In genomic region chr11:134150195-134150903, GRCh38 we compare ENCODE assay signal across 15 cellular contexts.
A peak's percentile ranks its signal among the peaks of the same experiment; 100 is the strongest.
DNase-seq lines count a peak whose midpoint lies in the region; TF ChIP-seq lines count a peak whose summit lies in the region.
"Had no signal": no experiment of that assay in that cellular context is flagged by ENCODE, and none has a peak within 500 bp of the region (broad histone marks: within the 10 kb centered on the region; RNA-seq: fewer than 3 reads in every experiment).

No MANE protein-coding gene starts in this region.

- 84% methylated on average over 12 of the region's 12 CpGs for WGBS in prostate gland

- DNase-seq in activated CD4-positive, alpha-beta T cell treated with anti-CD3 and anti-CD28 coated beads for 48 hours = peak; percentile 35
- no peak for DNase-seq in activated CD4-positive, alpha-beta T cell treated with anti-CD3 and anti-CD28 coated beads, Interleukin-2, amount 50 U/mL, for 1 hour
- DNase-seq in Ammon's horn (ENCODE audit: low spot score) (peak; percentile 68), cerebellar cortex (ENCODE audit: low spot score) (peak; percentile 57), prostate gland (ENCODE audit: low spot score) (peak; percentile 36), SHP77 (lab: John Stamatoyannopoulos, UW) (no peak), DMS114 treated with DMSO at 0.1 percent for 48 hours (lab: John Stamatoyannopoulos, UW; ENCODE audit: unreplicated experiment) (no peak)
- DNase-seq in CD4-positive, alpha-beta memory T cell = no peak
- DNase-seq: cerebellar nuclear complex, Karpas-422, NCI-H1417 treated with DMSO at 0.1 percent for 48 hours, PC-3 had no signal

- no peaks in the 10 kb centered on the region for H3K9me3 Mint-ChIP-seq in CD4-positive, alpha-beta memory T cell
- H3K9me3 Mint-ChIP-seq: neural crest cell had no signal

- CTCF ChIA-PET in CD4-positive, alpha-beta memory T cell (lab: Charles Lee; ENCODE audit: partially characterized antibody) = interaction anchor here (0.9 to 1.4 kb wide), 4 partner anchors 10 to 222 kb away, joined by 3 to 5 read pairs (median 3); no protein-coding TSS in a partner anchor

- no peak overlapping the region for H3K4me3 Mint-ChIP-seq in CD4-positive, alpha-beta memory T cell
- H3K4me3 Mint-ChIP-seq: neural crest cell had no signal

- intact Hi-C loops in prostate gland (cut with DNase I) = no loop called here
- intact Hi-C loops in CD4-positive, alpha-beta memory T cell (cut with micrococcal nuclease) = no loop called here

- H3K27ac Mint-ChIP-seq in CD4-positive, alpha-beta memory T cell = no peak overlapping the region

- H3K4me3 ChIP-seq in prostate gland = no peak overlapping the region
- no peak overlapping the region for H3K4me3 ChIP-seq in CD4-positive, alpha-beta memory T cell (ENCODE audit: low read length in 2 of 2)
- H3K4me3 ChIP-seq: A549, lung had no signal

- TF ChIP-seq POLR2A in prostate gland (IDR thresholded peaks at IDR 0.05) = no peak

- no peak overlapping the region for H3K27ac ChIP-seq in prostate gland
- no peak overlapping the region for H3K27ac ChIP-seq in CD4-positive, alpha-beta memory T cell (ENCODE audit: low read depth, low read length)
- H3K27ac ChIP-seq: A549 had no signal

- H3K9me3 ChIP-seq in prostate gland = no peaks in the 10 kb centered on the region
- H3K9me3 ChIP-seq in CD4-positive, alpha-beta memory T cell (ENCODE audit: control insufficient read depth in 1 of 2, low read length in 2 of 2) = no peaks in the 10 kb centered on the region
- H3K9me3 ChIP-seq: A549 had no signal

- H3K4me1 ChIP-seq in prostate gland (replicated peaks) = no peaks in the 10 kb centered on the region
- no peaks in the 10 kb centered on the region for H3K4me1 ChIP-seq in CD4-positive, alpha-beta memory T cell (ENCODE audit: insufficient read depth, low read length)
- H3K4me1 ChIP-seq: A549 had no signal

- peaks cover 15 to 56% of the 10 kb centered on the region in 2 donors for H3K36me3 Mint-ChIP-seq in CD4-positive, alpha-beta memory T cell

- H3K4me1 Mint-ChIP-seq in CD4-positive, alpha-beta memory T cell = no peaks in the 10 kb centered on the region
- H3K4me1 Mint-ChIP-seq: neural crest cell had no signal

- H3K27me3 ChIP-seq in prostate gland (replicated peaks; ENCODE audit: insufficient read depth) = no peaks in the 10 kb centered on the region
- H3K27me3 ChIP-seq in CD4-positive, alpha-beta memory T cell (ENCODE audit: insufficient read depth, low read length) = no peaks in the 10 kb centered on the region

- POLR2A ChIA-PET in CD4-positive, alpha-beta memory T cell (lab: Charles Lee; ENCODE audit: partially characterized antibody) = no interaction called here

- TF ChIP-seq CTCF in prostate gland (IDR thresholded peaks at IDR 0.05) = no peak

- no peaks in the 10 kb centered on the region for H3K27me3 Mint-ChIP-seq in CD4-positive, alpha-beta memory T cell

- no peaks in the 10 kb centered on the region for H3K36me3 ChIP-seq in prostate gland
- peaks cover 30% of the 10 kb centered on the region for H3K36me3 ChIP-seq in CD4-positive, alpha-beta memory T cell (ENCODE audit: insufficient read depth, low read length)

Comparison
In these comparisons a context has a peak if more than half of its experiments do, and no peak if none do; other contexts are left out.
1. DNase-seq: peak in activated CD4-positive, alpha-beta T cell treated with anti-CD3 and anti-CD28 coated beads for 48 hours (single experiment), Ammon's horn (single experiment), cerebellar cortex (single experiment) and prostate gland (single experiment); none in activated CD4-positive, alpha-beta T cell treated with anti-CD3 and anti-CD28 coated beads, Interleukin-2, amount 50 U/mL, for 1 hour (single experiment), SHP77 (0 of 2), DMS114 treated with DMSO at 0.1 percent for 48 hours (single experiment) and CD4-positive, alpha-beta memory T cell (0 of 5).